1 cellular context compared by ENCODE assay signal in the genomic region with DNA sequence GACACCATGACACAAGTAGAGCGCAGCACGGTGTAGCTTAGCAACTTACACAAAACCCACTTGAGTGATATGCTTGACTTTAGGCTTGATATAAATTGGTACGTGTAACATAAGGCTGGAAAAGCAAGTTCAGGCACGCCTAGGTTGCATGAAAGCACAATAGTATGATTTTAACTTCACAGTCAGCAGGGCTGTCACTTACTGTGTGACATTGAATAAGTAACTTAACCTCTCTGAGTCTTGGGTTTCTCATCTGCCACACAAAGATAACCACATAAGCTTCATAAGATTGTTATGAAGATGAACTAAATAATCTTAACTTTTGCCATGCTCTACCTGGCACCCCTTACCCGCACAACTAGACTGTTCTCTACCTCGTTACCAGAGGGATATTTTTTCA.
TF ChIP-seq lines count a peak whose summit lies in the region.

No MANE protein-coding gene starts in this region.

TF ChIP-seq in K562, 482 proteins besides CTCF, POLR2A, EP300 and RAD21 (continued from another document):
- TF ChIP-seq SMARCA5 (IDR thresholded peaks at IDR 0.05) (peak; percentile 61; the same call in 1 of the 2 replicates), ESRRA (IDR thresholded peaks at IDR 0.05; ENCODE audit: borderline replicate concordance, low read depth) (no peak), KDM1A (IDR thresholded peaks at IDR 0.05) (peak; percentile 39 to 73; a peak in 2 of 4 replicates), ZNF239 (CRISPR knock-in tag; IDR thresholded peaks at IDR 0.05) (no peak), TEAD2 (tag; IDR thresholded peaks at IDR 0.05) (no peak), POLR2AphosphoS2 (IDR thresholded peaks at IDR 0.05; ENCODE audit: low read length) (no peak), GATA2 (CRISPR knock-in tag; IDR thresholded peaks at IDR 0.05) (no peak), L3MBTL2 (IDR thresholded peaks at IDR 0.05) (no peak), SRSF7 (optimal IDR thresholded peaks at IDR 0.05; ENCODE audit: low read depth, low read length) (no peak), KDM4B (IDR thresholded peaks at IDR 0.05; ENCODE audit: borderline replicate concordance in 2 of 2, low read depth in 1 of 2) (no peak), ZNF133 (CRISPR knock-in tag; IDR thresholded peaks at IDR 0.05) (no peak), PHTF2 (CRISPR knock-in tag; IDR thresholded peaks at IDR 0.05) (no peak), RBM25 (IDR thresholded peaks at IDR 0.05; ENCODE audit: low read depth, low read length, severe bottlenecking) (peak; percentile 98), RCOR1 (IDR thresholded peaks at IDR 0.05; ENCODE audit: borderline replicate concordance in 1 of 2, low read depth in 2 of 2, low read length in 2 of 2) (peak in 1 of 2 experiments; percentile 51; a peak in 1 of 4 replicates), SMARCC2 (IDR thresholded peaks at IDR 0.05; ENCODE audit: low read depth) (no peak), KDM2B (CRISPR knock-in tag; IDR thresholded peaks at IDR 0.05) (no peak), GTF2B (IDR thresholded peaks at IDR 0.05; ENCODE audit: extremely low read depth, insufficient read length) (no peak), ZNF408 (CRISPR knock-in tag; IDR thresholded peaks at IDR 0.05; ENCODE audit: low read depth) (no peak), BCOR (IDR thresholded peaks at IDR 0.05) (peak; percentile 95)
- TF ChIP-seq, protein P1, sequence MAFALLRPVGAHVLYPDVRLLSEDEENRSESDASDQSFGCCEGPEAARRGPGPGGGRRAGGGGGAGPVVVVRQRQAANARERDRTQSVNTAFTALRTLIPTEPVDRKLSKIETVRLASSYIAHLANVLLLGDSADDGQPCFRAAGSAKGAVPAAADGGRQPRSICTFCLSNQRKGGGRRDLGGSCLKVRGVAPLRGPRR (CRISPR knock-in tag; IDR thresholded peaks at IDR 0.05) = no peak
- TF ChIP-seq, protein P2, sequence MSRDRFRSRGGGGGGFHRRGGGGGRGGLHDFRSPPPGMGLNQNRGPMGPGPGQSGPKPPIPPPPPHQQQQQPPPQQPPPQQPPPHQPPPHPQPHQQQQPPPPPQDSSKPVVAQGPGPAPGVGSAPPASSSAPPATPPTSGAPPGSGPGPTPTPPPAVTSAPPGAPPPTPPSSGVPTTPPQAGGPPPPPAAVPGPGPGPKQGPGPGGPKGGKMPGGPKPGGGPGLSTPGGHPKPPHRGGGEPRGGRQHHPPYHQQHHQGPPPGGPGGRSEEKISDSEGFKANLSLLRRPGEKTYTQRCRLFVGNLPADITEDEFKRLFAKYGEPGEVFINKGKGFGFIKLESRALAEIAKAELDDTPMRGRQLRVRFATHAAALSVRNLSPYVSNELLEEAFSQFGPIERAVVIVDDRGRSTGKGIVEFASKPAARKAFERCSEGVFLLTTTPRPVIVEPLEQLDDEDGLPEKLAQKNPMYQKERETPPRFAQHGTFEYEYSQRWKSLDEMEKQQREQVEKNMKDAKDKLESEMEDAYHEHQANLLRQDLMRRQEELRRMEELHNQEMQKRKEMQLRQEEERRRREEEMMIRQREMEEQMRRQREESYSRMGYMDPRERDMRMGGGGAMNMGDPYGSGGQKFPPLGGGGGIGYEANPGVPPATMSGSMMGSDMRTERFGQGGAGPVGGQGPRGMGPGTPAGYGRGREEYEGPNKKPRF (IDR thresholded peaks at IDR 0.05; ENCODE audit: low read depth, low read length) = no peak
TF ChIP-seq in K562: peak in this region for 7.
